ENCODE assay signal across 8 cellular contexts in the genomic region with DNA sequence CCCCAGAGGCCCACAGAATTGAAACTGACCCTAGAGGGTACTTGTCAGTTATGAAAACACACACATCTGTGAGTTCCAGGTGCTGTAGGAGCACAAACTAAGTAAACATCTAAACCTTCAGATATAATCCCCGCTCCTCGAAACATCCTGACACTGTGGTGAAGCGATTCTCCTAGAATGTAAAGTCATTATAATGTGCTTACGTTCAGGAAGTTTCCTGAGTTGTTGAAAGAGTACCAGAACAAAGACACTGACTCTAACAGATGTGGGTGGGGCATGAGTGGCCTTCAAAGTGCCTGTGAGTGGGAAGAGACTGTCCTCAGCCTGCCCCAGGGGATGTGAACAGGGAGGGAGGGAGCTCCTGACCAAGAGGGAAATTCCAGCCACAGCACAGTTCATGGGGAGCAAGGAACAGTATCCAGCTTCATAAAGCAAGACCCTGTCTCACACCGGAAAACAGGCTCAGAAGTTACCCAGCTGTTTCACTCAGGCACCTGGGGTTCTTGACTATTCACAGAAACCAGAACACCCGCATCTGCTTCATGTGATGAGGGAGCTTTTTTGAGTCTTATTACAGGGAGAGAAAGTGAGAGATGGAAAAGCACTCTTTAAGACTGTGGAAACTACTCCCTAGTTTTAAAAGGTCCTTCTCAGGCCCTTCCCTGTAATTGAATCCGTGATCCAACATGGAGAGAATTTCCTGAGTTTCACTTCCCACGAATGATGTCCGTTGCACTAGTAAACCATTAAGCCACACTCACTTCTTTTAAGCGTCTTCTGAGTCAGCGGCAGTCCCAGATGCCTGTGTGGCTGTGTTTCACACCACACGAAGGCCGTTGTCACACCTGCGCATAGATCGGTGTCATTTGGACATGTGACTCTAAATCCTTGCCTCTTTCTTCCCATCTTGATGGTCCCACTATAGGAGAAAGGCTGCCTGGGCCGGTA.
DNase-seq lines count a peak whose midpoint lies in the region; ATAC-seq and TF ChIP-seq lines count a peak whose summit lies in the region.

No MANE protein-coding gene starts in this region.

- H3K27ac Mint-ChIP-seq in memory B cell: peak overlapping the region; percentile 93

- peaks cover 34% of the 10 kb centered on the region for H3K4me1 Mint-ChIP-seq in memory B cell

- H3K9me3 Mint-ChIP-seq in memory B cell: no peaks in the 10 kb centered on the region

- ATAC-seq in GM18498 (IDR thresholded peaks at IDR 0.05; ENCODE audit: unreplicated experiment) (peak; percentile 78), GM21825 (IDR thresholded peaks at IDR 0.05; ENCODE audit: unreplicated experiment) (peak; percentile 72), memory B cell (ENCODE audit: low read depth) (peak; percentile 73)

- DNase-seq in MV-4-11 (lab: John Stamatoyannopoulos, UW) (peak; percentile 66), colonic mucosa (no peak), memory B cell (ENCODE audit: low spot score in 2 of 2) (peak; percentile 25 to 29), H4 (ENCODE audit: low spot score) (no peak), DMS 273 (lab: John Stamatoyannopoulos, UW; ENCODE audit: unreplicated experiment) (no peak)
- no peak for DNase-seq in activated CD8-positive, alpha-beta memory T cell treated with anti-CD3 and anti-CD28 coated beads for 24 hours

- H3K27ac ChIP-seq in colonic mucosa: peak overlapping the region; percentile 16

- H3K36me3 ChIP-seq in colonic mucosa: peaks cover 28% of the 10 kb centered on the region

- peak overlapping the region in 1 of 2 donors; percentile 41 for H3K9ac ChIP-seq in colonic mucosa (ENCODE audit: low read depth in 2 of 2, low read length in 2 of 2)

- H3K27me3 Mint-ChIP-seq in memory B cell: no peaks in the 10 kb centered on the region

- peak overlapping the region; percentile 57 for H3K4me3 Mint-ChIP-seq in memory B cell

- peaks cover 29% of the 10 kb centered on the region for H3K36me3 Mint-ChIP-seq in memory B cell

- no peaks in the 10 kb centered on the region for H3K27me3 ChIP-seq in colonic mucosa

- intact Hi-C loops in colonic mucosa (cut with DNase I): no loop called here

- H3K4me1 ChIP-seq in colonic mucosa: no peaks in the 10 kb centered on the region

- no peak for TF ChIP-seq CTCF in colonic mucosa (IDR thresholded peaks at IDR 0.05)

- H3K9me3 ChIP-seq in colonic mucosa: no peaks in the 10 kb centered on the region

- H3K4me3 ChIP-seq in colonic mucosa: no peak overlapping the region

Comparison
In these comparisons a context has a peak if more than half of its experiments do, and no peak if none do; other contexts are left out.
1. DNase-seq: peak in MV-4-11 (single experiment) and memory B cell (2 of 2); none in colonic mucosa (single experiment), H4 (single experiment), DMS 273 (single experiment) and activated CD8-positive, alpha-beta memory T cell treated with anti-CD3 and anti-CD28 coated beads for 24 hours (single experiment).
2. Peak in every context shown above with its lines, with median percentiles within 50 percentile points of each other: ATAC-seq.